Comparison of ENCODE assay signal across 2 cellular contexts in genomic region chr6:167050903-167051302, GRCh38.
TF ChIP-seq lines count a peak whose summit lies in the region.

No MANE protein-coding gene starts in this region.

TF ChIP-seq in GM12878, 131 proteins besides CTCF, POLR2A, EP300 and RAD21 (continued from another document):
- TF ChIP-seq E4F1 (IDR thresholded peaks at IDR 0.05; ENCODE audit: borderline replicate concordance, partially characterized antibody) (no peak), MEF2B (IDR thresholded peaks at IDR 0.05; ENCODE audit: partially characterized antibody, poor library complexity, severe bottlenecking) (peak; percentile 15), ZBTB4 (CRISPR knock-in tag; IDR thresholded peaks at IDR 0.05) (no peak), E2F4 (IDR thresholded peaks at IDR 0.05; ENCODE audit: low read depth, low read length) (no peak), GATAD2B (conservative IDR thresholded peaks at IDR 0.05; ENCODE audit: low read depth) (no peak)

TF ChIP-seq in WTC11, 78 proteins besides CTCF, POLR2A, EP300 and RAD21 (continued from another document):
- TF ChIP-seq ZSCAN18 (CRISPR knock-in tag; IDR thresholded peaks at IDR 0.05) (no peak), TEAD4 (CRISPR knock-in tag; IDR thresholded peaks at IDR 0.05) (no peak), SOX15 (CRISPR knock-in tag; IDR thresholded peaks at IDR 0.05) (no peak), USF2 (CRISPR knock-in tag; IDR thresholded peaks at IDR 0.05) (no peak), ZNF671 (CRISPR knock-in tag; IDR thresholded peaks at IDR 0.05) (no peak), NFE2L1 (CRISPR knock-in tag; IDR thresholded peaks at IDR 0.05) (no peak), ZNF396 (CRISPR knock-in tag; IDR thresholded peaks at IDR 0.05; ENCODE audit: borderline replicate concordance) (no peak), JUN (CRISPR knock-in tag; IDR thresholded peaks at IDR 0.05) (no peak)
